In the genomic region with DNA sequence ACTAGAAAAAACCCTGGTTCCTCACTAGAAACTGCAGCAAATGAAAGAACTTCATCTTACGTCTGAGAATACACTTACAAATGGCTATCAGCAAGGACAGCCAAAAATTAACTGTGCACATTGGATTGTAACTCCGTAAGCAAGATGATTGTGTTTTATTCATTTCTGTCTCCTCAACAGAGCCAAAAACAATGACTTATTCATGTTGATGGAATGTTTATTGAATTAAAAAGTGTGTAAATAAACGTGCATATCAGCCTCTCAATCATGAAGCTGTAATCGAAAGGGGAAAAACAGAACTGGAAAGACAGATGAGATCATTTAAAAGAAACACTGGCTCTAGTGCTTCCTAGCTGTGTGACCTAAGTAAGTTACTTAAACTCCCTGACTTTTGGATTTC, we compare ENCODE assay signal across 1 cellular context.
TF ChIP-seq lines count a peak whose summit lies in the region.

No MANE protein-coding gene starts in this region.

TF ChIP-seq in GM23338, 12 proteins besides CTCF, POLR2A, EP300 and RAD21 (continued from another document):
- TF ChIP-seq, protein P1, sequence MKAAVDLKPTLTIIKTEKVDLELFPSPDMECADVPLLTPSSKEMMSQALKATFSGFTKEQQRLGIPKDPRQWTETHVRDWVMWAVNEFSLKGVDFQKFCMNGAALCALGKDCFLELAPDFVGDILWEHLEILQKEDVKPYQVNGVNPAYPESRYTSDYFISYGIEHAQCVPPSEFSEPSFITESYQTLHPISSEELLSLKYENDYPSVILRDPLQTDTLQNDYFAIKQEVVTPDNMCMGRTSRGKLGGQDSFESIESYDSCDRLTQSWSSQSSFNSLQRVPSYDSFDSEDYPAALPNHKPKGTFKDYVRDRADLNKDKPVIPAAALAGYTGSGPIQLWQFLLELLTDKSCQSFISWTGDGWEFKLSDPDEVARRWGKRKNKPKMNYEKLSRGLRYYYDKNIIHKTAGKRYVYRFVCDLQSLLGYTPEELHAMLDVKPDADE (IDR thresholded peaks at IDR 0.05): no peak
- TF ChIP-seq NANOG (IDR thresholded peaks at IDR 0.05; ENCODE audit: borderline replicate concordance): no peak
- TF ChIP-seq, protein P2, sequence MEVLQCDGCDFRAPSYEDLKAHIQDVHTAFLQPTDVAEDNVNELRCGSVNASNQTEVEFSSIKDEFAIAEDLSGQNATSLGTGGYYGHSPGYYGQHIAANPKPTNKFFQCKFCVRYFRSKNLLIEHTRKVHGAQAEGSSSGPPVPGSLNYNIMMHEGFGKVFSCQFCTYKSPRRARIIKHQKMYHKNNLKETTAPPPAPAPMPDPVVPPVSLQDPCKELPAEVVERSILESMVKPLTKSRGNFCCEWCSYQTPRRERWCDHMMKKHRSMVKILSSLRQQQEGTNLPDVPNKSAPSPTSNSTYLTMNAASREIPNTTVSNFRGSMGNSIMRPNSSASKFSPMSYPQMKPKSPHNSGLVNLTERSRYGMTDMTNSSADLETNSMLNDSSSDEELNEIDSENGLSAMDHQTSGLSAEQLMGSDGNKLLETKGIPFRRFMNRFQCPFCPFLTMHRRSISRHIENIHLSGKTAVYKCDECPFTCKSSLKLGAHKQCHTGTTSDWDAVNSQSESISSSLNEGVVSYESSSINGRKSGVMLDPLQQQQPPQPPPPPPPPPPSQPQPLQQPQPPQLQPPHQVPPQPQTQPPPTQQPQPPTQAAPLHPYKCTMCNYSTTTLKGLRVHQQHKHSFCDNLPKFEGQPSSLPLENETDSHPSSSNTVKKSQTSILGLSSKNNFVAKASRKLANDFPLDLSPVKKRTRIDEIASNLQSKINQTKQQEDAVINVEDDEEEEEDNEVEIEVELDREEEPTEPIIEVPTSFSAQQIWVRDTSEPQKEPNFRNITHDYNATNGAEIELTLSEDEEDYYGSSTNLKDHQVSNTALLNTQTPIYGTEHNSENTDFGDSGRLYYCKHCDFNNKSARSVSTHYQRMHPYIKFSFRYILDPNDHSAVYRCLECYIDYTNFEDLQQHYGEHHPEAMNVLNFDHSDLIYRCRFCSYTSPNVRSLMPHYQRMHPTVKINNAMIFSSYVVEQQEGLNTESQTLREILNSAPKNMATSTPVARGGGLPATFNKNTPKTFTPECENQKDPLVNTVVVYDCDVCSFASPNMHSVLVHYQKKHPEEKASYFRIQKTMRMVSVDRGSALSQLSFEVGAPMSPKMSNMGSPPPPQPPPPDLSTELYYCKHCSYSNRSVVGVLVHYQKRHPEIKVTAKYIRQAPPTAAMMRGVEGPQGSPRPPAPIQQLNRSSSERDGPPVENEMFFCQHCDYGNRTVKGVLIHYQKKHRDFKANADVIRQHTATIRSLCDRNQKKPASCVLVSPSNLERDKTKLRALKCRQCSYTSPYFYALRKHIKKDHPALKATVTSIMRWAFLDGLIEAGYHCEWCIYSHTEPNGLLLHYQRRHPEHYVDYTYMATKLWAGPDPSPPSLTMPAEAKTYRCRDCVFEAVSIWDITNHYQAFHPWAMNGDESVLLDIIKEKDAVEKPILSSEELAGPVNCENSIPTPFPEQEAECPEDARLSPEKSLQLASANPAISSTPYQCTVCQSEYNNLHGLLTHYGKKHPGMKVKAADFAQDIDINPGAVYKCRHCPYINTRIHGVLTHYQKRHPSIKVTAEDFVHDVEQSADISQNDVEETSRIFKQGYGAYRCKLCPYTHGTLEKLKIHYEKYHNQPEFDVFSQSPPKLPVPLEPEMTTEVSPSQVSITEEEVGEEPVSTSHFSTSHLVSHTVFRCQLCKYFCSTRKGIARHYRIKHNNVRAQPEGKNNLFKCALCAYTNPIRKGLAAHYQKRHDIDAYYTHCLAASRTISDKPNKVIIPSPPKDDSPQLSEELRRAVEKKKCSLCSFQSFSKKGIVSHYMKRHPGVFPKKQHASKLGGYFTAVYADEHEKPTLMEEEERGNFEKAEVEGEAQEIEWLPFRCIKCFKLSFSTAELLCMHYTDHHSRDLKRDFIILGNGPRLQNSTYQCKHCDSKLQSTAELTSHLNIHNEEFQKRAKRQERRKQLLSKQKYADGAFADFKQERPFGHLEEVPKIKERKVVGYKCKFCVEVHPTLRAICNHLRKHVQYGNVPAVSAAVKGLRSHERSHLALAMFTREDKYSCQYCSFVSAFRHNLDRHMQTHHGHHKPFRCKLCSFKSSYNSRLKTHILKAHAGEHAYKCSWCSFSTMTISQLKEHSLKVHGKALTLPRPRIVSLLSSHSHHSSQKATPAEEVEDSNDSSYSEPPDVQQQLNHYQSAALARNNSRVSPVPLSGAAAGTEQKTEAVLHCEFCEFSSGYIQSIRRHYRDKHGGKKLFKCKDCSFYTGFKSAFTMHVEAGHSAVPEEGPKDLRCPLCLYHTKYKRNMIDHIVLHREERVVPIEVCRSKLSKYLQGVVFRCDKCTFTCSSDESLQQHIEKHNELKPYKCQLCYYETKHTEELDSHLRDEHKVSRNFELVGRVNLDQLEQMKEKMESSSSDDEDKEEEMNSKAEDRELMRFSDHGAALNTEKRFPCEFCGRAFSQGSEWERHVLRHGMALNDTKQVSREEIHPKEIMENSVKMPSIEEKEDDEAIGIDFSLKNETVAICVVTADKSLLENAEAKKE (CRISPR knock-in tag; IDR thresholded peaks at IDR 0.05): no peak
